22 cellular contexts compared by ENCODE assay signal in genomic region chr3:86929046-86929445, GRCh38.
DNase-seq lines count a peak whose midpoint lies in the region; ATAC-seq, FAIRE-seq and TF ChIP-seq lines count a peak whose summit lies in the region.
"Had no signal": no experiment of that assay in that cellular context is flagged by ENCODE, and none has a peak within 500 bp of the region (broad histone marks: within the 10 kb centered on the region; RNA-seq: fewer than 3 reads in every experiment).

No MANE protein-coding gene starts in this region.

- CTCF ChIA-PET in A549 (lab: Yijun Ruan, JAX) = interaction anchor here (0.5 kb wide), 1 partner anchor 962 kb away, joined by 3 read pairs; no protein-coding TSS in a partner anchor

- no peaks in the 10 kb centered on the region for H3K9me3 ChIP-seq in A549
- H3K9me3 ChIP-seq in HAP-1 = no peaks in the 10 kb centered on the region; the same call in 1 of the 2 replicates
- H3K9me3 ChIP-seq: gastroesophageal sphincter, pancreas, right lobe of liver, testis had no signal

- POLR2A ChIA-PET in A549 (lab: Yijun Ruan, JAX) = no interaction called here

- no peaks in the 10 kb centered on the region; the same call in 1 of the 2 replicates for H3K27me3 ChIP-seq in HAP-1 (ENCODE audit: low read depth)
- H3K27me3 ChIP-seq: gastroesophageal sphincter, pancreas, right lobe of liver, testis had no signal

- no peak overlapping the region for H3K27ac ChIP-seq in A549
- H3K27ac ChIP-seq: C4-2B, gastroesophageal sphincter, pancreas, right lobe of liver, testis had no signal

- no peaks in the 10 kb centered on the region for H3K4me1 ChIP-seq in A549
- H3K4me1 ChIP-seq in HAP-1 = peaks cover 10% of the 10 kb centered on the region
- H3K4me1 ChIP-seq: gastroesophageal sphincter, pancreas, right lobe of liver, testis had no signal

- DNase-seq in A549 (ENCODE audit: low read depth in 1 of 2, low spot score in 1 of 2) (peak in 1 of 2 experiments; percentile 4), HTR-8/SVneo (ENCODE audit: insufficient read length, low spot score) (peak; percentile 21), amniotic epithelial cell (ENCODE audit: low read depth) (peak; percentile 48), iPS-NIHi7 (ENCODE audit: extremely low spot score) (peak; percentile 12), HAP-1 (ENCODE audit: low spot score in 2 of 2) (no peak), UCSD-AML1 (lab: John Stamatoyannopoulos, UW; ENCODE audit: unreplicated experiment) (no peak)
- no peak for DNase-seq in stimulated activated CD4-positive, alpha-beta T cell treated with anti-CD3 and anti-CD28 coated beads, Interleukin-4, amount 100 ng/mL, for 1 hour
- DNase-seq: activated CD4-positive, alpha-beta T cell treated with anti-CD3 and anti-CD28 coated beads, Interleukin-2, amount 50 U/mL, for 1 hour; activated CD8-positive, alpha-beta memory T cell treated with anti-CD3 and anti-CD28 coated beads, Interleukin-2, amount 50 U/mL, for 4 hours; GDM1; naive thymus-derived CD8-positive, alpha-beta T cell; NCI-H1417 treated with DMSO at 0.1 percent for 48 hours; pancreas; right lobe of liver; Right ventricle myocardium superior; SW 1271; testis had no signal

- no peaks in the 10 kb centered on the region for H3K36me3 ChIP-seq in HAP-1 (replicated peaks)
- H3K36me3 ChIP-seq: gastroesophageal sphincter, pancreas, right lobe of liver had no signal

- TF ChIP-seq EP300 in A549 (IDR thresholded peaks at IDR 0.05) = no peak

- 86% methylated on average over 7 of the region's 7 CpGs for WGBS in A549 (ENCODE audit: missing lambda C conversion rate)

- no peak for TF ChIP-seq CTCF in A549 (IDR thresholded peaks at IDR 0.05)

- no peak for TF ChIP-seq POLR2A in A549 (IDR thresholded peaks at IDR 0.05; ENCODE audit: low read length)

- no peak overlapping the region for H3K4me2 ChIP-seq in A549
- H3K4me2 ChIP-seq: GM23338 had no signal

- in situ Hi-C loops in HAP-1 (cut with MboI; ENCODE audit: low sequenced_read_pairs) = no loop called here

- H3K4me3 ChIP-seq in A549 (no peak overlapping the region), HAP-1 (no peak overlapping the region)
- H3K4me3 ChIP-seq: gastroesophageal sphincter, GM23338, pancreas, right lobe of liver, testis had no signal

- FAIRE-seq in A549 (lab: Jason Lieb, UNC) = no peak
- FAIRE-seq in HTR-8/SVneo (lab: Jason Lieb, UNC) = peak; percentile 49
- FAIRE-seq: endothelial cell of umbilical vein, pancreas had no signal

- no peak for TF ChIP-seq RAD21 in A549 (conservative IDR thresholded peaks at IDR 0.05 in 1 of 2, IDR thresholded peaks at IDR 0.05 in 1 of 2)

- peak; percentile 60 to 64; a peak in 5 of 6 replicates for ATAC-seq in A549
- no peak for ATAC-seq in HG03342 (IDR thresholded peaks at IDR 0.05; ENCODE audit: unreplicated experiment)
- ATAC-seq: gastroesophageal sphincter; GM23338; naive thymus-derived CD8-positive, alpha-beta T cell; pancreas; right lobe of liver had no signal

TF ChIP-seq in A549, 52 proteins besides CTCF, POLR2A, EP300 and RAD21:
- TF ChIP-seq CEBPB (IDR thresholded peaks at IDR 0.05) = no peak
- TF ChIP-seq ESRRA (IDR thresholded peaks at IDR 0.05; ENCODE audit: borderline replicate concordance, low read length) = no peak
- TF ChIP-seq E2F6 (IDR thresholded peaks at IDR 0.05; ENCODE audit: borderline replicate concordance, low read depth) = no peak
- TF ChIP-seq HOXB13 (CRISPR knock-in tag; IDR thresholded peaks at IDR 0.05; ENCODE audit: low read depth) = no peak
- TF ChIP-seq JUNB (IDR thresholded peaks at IDR 0.05) = no peak

Comparison
In these comparisons a context has a peak if more than half of its experiments do, and no peak if none do; other contexts are left out.
1. DNase-seq: peak in HTR-8/SVneo (single experiment), amniotic epithelial cell (single experiment) and iPS-NIHi7 (single experiment); none in HAP-1 (0 of 2), stimulated activated CD4-positive, alpha-beta T cell treated with anti-CD3 and anti-CD28 coated beads, Interleukin-4, amount 100 ng/mL, for 1 hour (single experiment) and UCSD-AML1 (single experiment).